Comparison of ENCODE assay signal across 34 cellular contexts in genomic region chr11:13525257-13525656, GRCh38. TPM values are rescaled to one million over a fixed set of nuclear protein-coding genes. Genes with fewer than 3 reads are reported as not detected.
"Had no signal": no experiment of that assay in that cellular context is flagged by ENCODE, and none has a peak within 500 bp of the region (broad histone marks: within the 10 kb centered on the region; RNA-seq: fewer than 3 reads in every experiment).

No MANE protein-coding gene starts in this region.

- DNase-seq: dermis blood vessel endothelial cell; dorsolateral prefrontal cortex; effector CD4-positive, alpha-beta T cell; effector memory CD4-positive, alpha-beta T cell; erythroblast; esophagus squamous epithelium; foreskin fibroblast; foreskin melanocyte; gastrocnemius medialis; glutamatergic neuron; head of caudate nucleus; heart right ventricle; hippocampal formation; left cardiac atrium; left lung; left ventricle myocardium superior; lower lobe of right lung; mesenchymal stem cell; mucosa of descending colon; naive B cell had no signal

- H3K4me1 ChIP-seq: esophagus squamous epithelium, gastrocnemius medialis, heart right ventricle, left lung, lower lobe of right lung had no signal

- H3K36me3 ChIP-seq: esophagus squamous epithelium, gastrocnemius medialis, heart right ventricle, left lung, lower lobe of right lung had no signal

- H3K9me3 ChIP-seq: esophagus squamous epithelium, gastrocnemius medialis, lower lobe of right lung, mucosa of descending colon had no signal

- FAIRE-seq: colon, endothelial cell of umbilical vein, islet of Langerhans, keratinocyte had no signal

- H3K4me3 ChIP-seq: coronary artery, dorsolateral prefrontal cortex, esophagus squamous epithelium, gastrocnemius medialis, heart right ventricle, left lung, lower lobe of right lung, mucosa of descending colon had no signal

- H3K27ac ChIP-seq: coronary artery, dorsolateral prefrontal cortex, epithelial cell of prostate, esophagus squamous epithelium, gastrocnemius medialis, heart right ventricle, left lung, lower lobe of right lung had no signal

- ATAC-seq: esophagus mucosa, gastrocnemius medialis, heart right ventricle, left cardiac atrium, left lung, left ventricle myocardium superior, lower lobe of right lung, mucosa of descending colon had no signal

- H3K27me3 ChIP-seq: dorsolateral prefrontal cortex, esophagus squamous epithelium, gastrocnemius medialis, heart right ventricle, left lung had no signal

RNA-seq across cellular contexts. Expression of gene PTH, which starts 29.5 kb away (rescaled TPM):
- total RNA-seq: dermis blood vessel endothelial cell, dorsolateral prefrontal cortex, endothelial cell of umbilical vein, esophagus mucosa, esophagus squamous epithelium, gastrocnemius medialis, glomerular endothelial cell, heart right ventricle, kidney epithelial cell, left cardiac atrium, left lung, left ventricle myocardium superior, lower leg skin, lower lobe of right lung, lung microvascular endothelial cell, mesenteric fat pad, mesothelial cell of epicardium, mucosa of descending colon, myocyte had no signal
- polyA plus RNA-seq: endothelial cell of umbilical vein, heart right ventricle, keratinocyte had no signal
